9 cellular contexts compared by ENCODE assay signal in the genomic region with DNA sequence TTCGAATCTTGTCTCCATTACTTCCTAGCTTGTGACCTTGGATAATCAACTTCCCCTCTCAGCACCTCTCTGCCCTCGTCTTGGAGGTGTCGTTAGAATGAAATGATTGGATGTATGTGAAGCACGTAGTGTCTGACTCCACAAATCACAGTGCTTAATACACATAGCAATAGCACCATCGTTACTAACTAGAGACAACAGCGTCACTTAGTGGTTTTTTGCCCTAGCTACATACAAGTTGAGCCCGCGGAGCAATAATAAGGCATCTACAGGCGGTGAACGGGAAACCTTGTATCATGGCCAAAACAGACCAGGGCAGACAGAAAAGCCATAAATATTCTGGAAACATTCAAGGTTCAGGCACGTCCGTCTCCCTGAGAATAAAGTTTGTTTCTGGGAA.
DNase-seq lines count a peak whose midpoint lies in the region; TF ChIP-seq lines count a peak whose summit lies in the region.
"Had no signal": no experiment of that assay in that cellular context is flagged by ENCODE, and none has a peak within 500 bp of the region (broad histone marks: within the 10 kb centered on the region; RNA-seq: fewer than 3 reads in every experiment).

No MANE protein-coding gene starts in this region.

- no peak for TF ChIP-seq CTCF in cardiac fibroblast (IDR thresholded peaks at IDR 0.05; ENCODE audit: low read depth, low read length)

- no peak overlapping the region for H3K4me3 ChIP-seq in cardiac fibroblast (replicated peaks in 1 of 2; ENCODE audit: low read depth in 2 of 2, low read length in 2 of 2)
- H3K4me3 ChIP-seq: right lobe of liver had no signal

- peak; percentile 69 for DNase-seq in H4 (ENCODE audit: low spot score)
- peak; percentile 22 for DNase-seq in NCI-H526 treated with DMSO at 0.1 percent for 48 hours (lab: John Stamatoyannopoulos, UW)
- DNase-seq in cardiac fibroblast (ENCODE audit: low read depth in 2 of 2), result peak; percentile 5 to 14
- peak; percentile 68 for DNase-seq in pons (ENCODE audit: low spot score)
- no peak for DNase-seq in stimulated activated CD4-positive, alpha-beta T cell treated with anti-CD3 and anti-CD28 coated beads, Interleukin-4, amount 100 ng/mL, for 24 hours
- no peak for DNase-seq in retina
- DNase-seq in activated CD4-positive, alpha-beta T cell treated with anti-CD3 and anti-CD28 coated beads, Interleukin-2, amount 50 U/mL, for 1 hour, result no peak
- DNase-seq: activated naive CD8-positive, alpha-beta T cell treated with anti-CD3 and anti-CD28 coated beads, Interleukin-2, amount 10 ng/mL, durations not matched to agents 7 days and 5 days; right lobe of liver had no signal

Comparison
In these comparisons a context has a peak if more than half of its experiments do, and no peak if none do; other contexts are left out.
1. DNase-seq: peak in H4 (single experiment), NCI-H526 treated with DMSO at 0.1 percent for 48 hours (single experiment), cardiac fibroblast (2 of 2) and pons (single experiment); none in stimulated activated CD4-positive, alpha-beta T cell treated with anti-CD3 and anti-CD28 coated beads, Interleukin-4, amount 100 ng/mL, for 24 hours (single experiment), retina (single experiment) and activated CD4-positive, alpha-beta T cell treated with anti-CD3 and anti-CD28 coated beads, Interleukin-2, amount 50 U/mL, for 1 hour (single experiment).